8 cellular contexts compared by ENCODE assay signal in the genomic region with DNA sequence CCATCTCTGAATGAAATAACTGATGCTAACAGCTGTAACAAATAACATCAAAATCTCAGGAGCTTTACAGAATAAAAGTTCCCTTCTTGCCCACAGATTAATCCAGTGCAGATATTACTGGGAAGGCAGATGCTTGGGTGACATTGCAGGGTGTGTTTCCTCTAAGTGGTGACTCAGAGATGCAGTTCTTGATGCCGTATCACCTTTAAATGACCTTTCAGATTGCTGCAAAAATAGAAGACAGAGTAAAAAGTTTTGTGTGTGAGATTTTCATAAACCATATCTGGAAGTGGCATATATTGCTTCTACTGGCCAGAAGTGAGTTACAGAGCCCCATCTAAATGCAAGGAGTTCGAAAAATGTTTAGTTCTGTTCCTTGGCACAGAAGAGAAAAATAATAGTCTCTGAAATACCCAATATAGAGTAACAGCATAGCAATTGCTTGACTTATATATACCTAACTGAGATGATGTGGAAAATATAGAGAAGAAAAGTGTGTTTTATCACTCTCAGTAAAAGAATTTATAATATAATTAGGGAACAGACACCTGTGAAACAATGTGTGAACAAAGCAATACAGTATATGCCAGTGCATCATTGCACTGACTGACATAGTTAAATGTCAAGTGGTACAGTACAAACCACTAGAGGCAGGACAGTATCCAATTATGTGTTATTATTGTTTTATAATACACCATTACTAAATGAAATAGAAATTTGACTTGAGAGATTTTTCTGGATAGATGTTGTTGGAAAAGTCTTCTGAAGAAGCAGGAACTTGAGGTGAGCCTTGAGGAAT.
DNase-seq lines count a peak whose midpoint lies in the region; ATAC-seq and TF ChIP-seq lines count a peak whose summit lies in the region.

No MANE protein-coding gene starts in this region.

- TF ChIP-seq POLR2A in heart left ventricle (IDR thresholded peaks at IDR 0.05) (no peak), prostate gland (IDR thresholded peaks at IDR 0.05) (no peak)

- H3K4me1 ChIP-seq in heart left ventricle (peaks cover 0 to 11% (median 0%) of the 10 kb centered on the region in 12 donors), SK-N-SH (ENCODE audit: control insufficient read depth in 1 of 2, insufficient read depth in 2 of 2, low read depth in 1 of 2, low read length in 1 of 2) (no peaks in the 10 kb centered on the region; a peak in 2 of 4 replicates), prostate gland (replicated peaks) (no peaks in the 10 kb centered on the region)

- H4K20me1 ChIP-seq in SK-N-SH (ENCODE audit: insufficient read depth), result no peaks in the 10 kb centered on the region

- ATAC-seq in heart left ventricle (peak in 3 of 4 donors; percentile 45 to 69 (median 50)), left cardiac atrium (no peak), HG02840 (IDR thresholded peaks at IDR 0.05; ENCODE audit: low FRiP score, unreplicated experiment) (peak; percentile 58)
- ATAC-seq in stimulated activated naive CD8-positive, alpha-beta T cell treated with anti-CD3 and anti-CD28 coated beads, Interleukin-15, Interleukin-2, amounts not matched to agents 100 U/mL and 50 U/mL, for 24 hours, result peak; percentile 83

- H3K27me3 ChIP-seq in heart left ventricle (no peaks in the 10 kb centered on the region), SK-N-SH (ENCODE audit: insufficient read depth) (no peaks in the 10 kb centered on the region), prostate gland (replicated peaks; ENCODE audit: insufficient read depth) (no peaks in the 10 kb centered on the region)

- CTCF ChIA-PET in SK-N-SH (lab: Yijun Ruan, JAX), result no interaction called here

- H3K9ac ChIP-seq in SK-N-SH, result no peak overlapping the region

- H3K27ac ChIP-seq in heart left ventricle (no peak overlapping the region), SK-N-SH (ENCODE audit: low read depth in 2 of 2, low read length in 1 of 2) (peak overlapping the region; percentile 26 to 47; a peak in 2 of 4 replicates), prostate gland (no peak overlapping the region)

- TF ChIP-seq RAD21 in SK-N-SH (IDR thresholded peaks at IDR 0.05; ENCODE audit: low read length), result no peak

- no peaks in the 10 kb centered on the region for H3K9me3 ChIP-seq in heart left ventricle
- no peaks in the 10 kb centered on the region for H3K9me3 ChIP-seq in SK-N-SH
- H3K9me3 ChIP-seq in prostate gland, result no peaks in the 10 kb centered on the region

- POLR2A ChIA-PET in SK-N-SH (lab: Yijun Ruan, JAX), result no interaction called here

- no peaks in the 10 kb centered on the region for H3K36me3 ChIP-seq in heart left ventricle
- no peaks in the 10 kb centered on the region for H3K36me3 ChIP-seq in SK-N-SH (replicated peaks in 1 of 2; ENCODE audit: control insufficient read depth in 1 of 2, insufficient read depth in 2 of 2, low read length in 1 of 2)
- H3K36me3 ChIP-seq in prostate gland, result no peaks in the 10 kb centered on the region

- WGBS in heart left ventricle, 4 donors, result 42 to 79% (median 69%) methylated on average over 2 of the region's 2 CpGs
- WGBS in SK-N-SH (ENCODE audit: low lambda C conversion rate), result 39% methylated on average over 2 of the region's 2 CpGs
- WGBS in prostate gland, result 35% methylated on average over 2 of the region's 2 CpGs

- H3K4me3 ChIP-seq in heart left ventricle (no peak overlapping the region), SK-N-SH (ENCODE audit: low read depth in 2 of 2, low read length in 1 of 2) (no peak overlapping the region), prostate gland (no peak overlapping the region)

- no peaks in the 10 kb centered on the region for H3K79me2 ChIP-seq in SK-N-SH (ENCODE audit: insufficient read depth)

- H3K4me2 ChIP-seq in SK-N-SH, result no peak overlapping the region; the same call in 1 of the 2 replicates

- intact Hi-C loops in heart left ventricle (cut with DNase I) (no loop called here), left cardiac atrium (cut with DNase I) (no loop called here), prostate gland (cut with DNase I) (no loop called here)

- H2AFZ ChIP-seq in SK-N-SH (ENCODE audit: low read depth), result no peak overlapping the region

- no peak for TF ChIP-seq CTCF in heart left ventricle (IDR thresholded peaks at IDR 0.05)
- no peak for TF ChIP-seq CTCF in SK-N-SH (IDR thresholded peaks at IDR 0.05)
- TF ChIP-seq CTCF in prostate gland (IDR thresholded peaks at IDR 0.05), result no peak

- peaks cover 5% of the 10 kb centered on the region for H3F3A ChIP-seq in SK-N-SH (replicated peaks; ENCODE audit: insufficient read depth)

- no peak for DNase-seq in heart left ventricle
- no peak for DNase-seq in left cardiac atrium
- no peak for DNase-seq in SK-N-SH
- no peak for DNase-seq in stimulated activated naive CD8-positive, alpha-beta T cell treated with anti-CD3 and anti-CD28 coated beads, Interleukin-15, Interleukin-2, amounts not matched to agents 100 U/mL and 50 U/mL, for 24 hours
- DNase-seq in NCI-H1694 (lab: John Stamatoyannopoulos, UW), result no peak
- no peak for DNase-seq in GM19240 (ENCODE audit: insufficient read length, low spot score)
- DNase-seq in prostate gland (ENCODE audit: low spot score), result no peak

- no peak for TF ChIP-seq EP300 in SK-N-SH (IDR thresholded peaks at IDR 0.05; ENCODE audit: borderline replicate concordance in 1 of 2, low read depth in 1 of 2, low read length in 1 of 2)

- no peaks in the 10 kb centered on the region for H3K9me2 ChIP-seq in SK-N-SH

TF ChIP-seq in SK-N-SH, 30 proteins besides CTCF, POLR2A, EP300 and RAD21:
- TF ChIP-seq RXRA (IDR thresholded peaks at IDR 0.05; ENCODE audit: borderline replicate concordance, low read depth) (peak; percentile 73; the same call in 1 of the 2 replicates), JUND (IDR thresholded peaks at IDR 0.05) (peak; percentile 50), CHD2 (IDR thresholded peaks at IDR 0.05; ENCODE audit: low read length, partially characterized antibody) (no peak), TEAD4 (IDR thresholded peaks at IDR 0.05; ENCODE audit: borderline replicate concordance, insufficient read depth) (no peak), FOSL2 (IDR thresholded peaks at IDR 0.05; ENCODE audit: borderline replicate concordance, low read depth) (peak; percentile 44), TCF12 (IDR thresholded peaks at IDR 0.05) (peak; percentile 62; the same call in 1 of the 2 replicates)
- TF ChIP-seq, protein P1, sequence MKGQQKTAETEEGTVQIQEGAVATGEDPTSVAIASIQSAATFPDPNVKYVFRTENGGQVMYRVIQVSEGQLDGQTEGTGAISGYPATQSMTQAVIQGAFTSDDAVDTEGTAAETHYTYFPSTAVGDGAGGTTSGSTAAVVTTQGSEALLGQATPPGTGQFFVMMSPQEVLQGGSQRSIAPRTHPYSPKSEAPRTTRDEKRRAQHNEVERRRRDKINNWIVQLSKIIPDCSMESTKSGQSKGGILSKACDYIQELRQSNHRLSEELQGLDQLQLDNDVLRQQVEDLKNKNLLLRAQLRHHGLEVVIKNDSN (IDR thresholded peaks at IDR 0.05; ENCODE audit: borderline replicate concordance, low read depth), result no peak

Comparison
In these comparisons a context has a peak if more than half of its experiments do, and no peak if none do; other contexts are left out.
1. ATAC-seq: peak in heart left ventricle (3 of 4), HG02840 (single experiment) and stimulated activated naive CD8-positive, alpha-beta T cell treated with anti-CD3 and anti-CD28 coated beads, Interleukin-15, Interleukin-2, amounts not matched to agents 100 U/mL and 50 U/mL, for 24 hours (single experiment); none in left cardiac atrium (0 of 2).
2. H3K27ac ChIP-seq: peak in SK-N-SH (2 of 2); none in heart left ventricle (0 of 12) and prostate gland (0 of 2).